Comparison of ENCODE assay signal across 8 cellular contexts in the genomic region with DNA sequence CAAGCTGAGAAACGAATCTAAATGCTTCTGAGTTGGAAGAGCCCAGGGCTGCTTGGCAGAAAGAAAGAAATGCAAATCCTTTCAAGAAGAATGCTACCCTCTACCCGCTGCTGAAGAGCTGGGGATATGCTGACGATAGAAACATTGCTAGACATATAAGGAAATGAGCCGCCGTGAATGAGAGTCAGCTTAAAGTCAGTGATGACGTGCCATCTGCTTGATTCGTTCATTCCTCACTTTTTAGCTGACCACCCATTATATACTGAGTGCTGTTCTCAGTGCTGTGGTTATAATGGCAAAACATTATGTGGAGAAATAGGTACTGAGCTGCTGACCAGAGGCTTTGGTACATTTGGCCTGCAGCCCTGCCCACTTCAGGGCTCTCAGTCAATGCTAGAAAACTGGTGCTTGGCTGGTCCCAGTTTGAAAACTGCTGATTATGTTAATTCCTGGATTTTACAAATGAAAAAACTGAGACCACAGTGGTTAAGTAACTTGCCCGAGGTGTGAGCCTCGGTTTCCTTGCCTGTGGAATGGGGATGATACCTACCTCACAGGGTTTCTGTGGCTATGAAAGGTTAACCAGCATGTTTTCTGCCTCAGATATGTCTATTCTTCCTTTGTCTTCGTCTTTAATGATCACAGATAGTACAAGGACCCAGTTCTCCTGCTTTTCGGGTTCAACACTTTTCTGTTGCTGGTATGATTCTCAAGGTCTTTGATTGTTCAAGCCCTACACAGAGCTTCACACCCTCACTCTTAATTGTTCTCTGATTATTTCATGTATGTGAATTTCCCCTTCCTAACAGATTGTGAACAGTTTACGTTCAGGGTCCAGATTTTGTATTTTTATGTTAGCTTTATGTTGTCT. TPM values are rescaled to one million over a fixed set of nuclear protein-coding genes. Genes with fewer than 3 reads are reported as not detected.
A peak's percentile ranks its signal among the peaks of the same experiment; 100 is the strongest.
DNase-seq lines count a peak whose midpoint lies in the region; ATAC-seq and TF ChIP-seq lines count a peak whose summit lies in the region.

No MANE protein-coding gene starts in this region.

- no peak overlapping the region for H2BK5ac ChIP-seq in neuronal stem cell (ENCODE audit: low read length)

- no peak overlapping the region for H3K18ac ChIP-seq in neuronal stem cell (ENCODE audit: low read length)

- H2AFZ ChIP-seq in fibroblast of lung (ENCODE audit: low read length): peak overlapping the region; percentile 36
- H2AFZ ChIP-seq in neuronal stem cell (ENCODE audit: low read length): no peak overlapping the region

- H3K4me1 ChIP-seq in fibroblast of lung (ENCODE audit: control insufficient read depth, extremely low read depth, insufficient read depth, low read length): peaks cover 15% of the 10 kb centered on the region
- H3K4me1 ChIP-seq in neuronal stem cell (ENCODE audit: control insufficient read depth in 2 of 2, insufficient read depth in 1 of 2, low read depth in 1 of 2, low read length in 2 of 2): peaks cover 5 to 9% of the 10 kb centered on the region in 2 donors

- no peak overlapping the region for H2BK120ac ChIP-seq in neuronal stem cell (ENCODE audit: low read depth, low read length)

- no peak overlapping the region for H4K8ac ChIP-seq in neuronal stem cell (ENCODE audit: low read depth, low read length)

- no peak overlapping the region for H3K23ac ChIP-seq in neuronal stem cell (ENCODE audit: low read depth, low read length, poor library complexity)

- no CpG with 5 or more reads among the region's 12 CpGs for WGBS in neuronal stem cell (ENCODE audit: extremely low coverage in 2 of 2, insufficient read length in 2 of 2, insufficient replicate concordance in 1 of 2), 2 donors

- H3K27me3 ChIP-seq in fibroblast of lung (ENCODE audit: control insufficient read depth, insufficient read depth, low read length) (no peaks in the 10 kb centered on the region), neuronal stem cell (ENCODE audit: control insufficient read depth in 3 of 3, insufficient read depth in 3 of 3, low read depth in 1 of 3, low read length in 3 of 3) (no peaks in the 10 kb centered on the region)

- H3K36me3 ChIP-seq in SK-N-MC (ENCODE audit: insufficient read depth, low read length): no peaks in the 10 kb centered on the region
- no peaks in the 10 kb centered on the region for H3K36me3 ChIP-seq in fibroblast of lung (ENCODE audit: control insufficient read depth, insufficient read depth, low read length)
- H3K36me3 ChIP-seq in neuronal stem cell (replicated peaks in 1 of 2; ENCODE audit: control insufficient read depth in 2 of 2, insufficient read depth in 2 of 2, low read length in 2 of 2): peaks cover 0 to 20% of the 10 kb centered on the region in 2 donors

- no peak for TF ChIP-seq CTCF in fibroblast of lung (conservative IDR thresholded peaks at IDR 0.05 in 1 of 2, IDR thresholded peaks at IDR 0.05 in 1 of 2; ENCODE audit: low read depth in 1 of 2, low read length in 2 of 2)

- H4K91ac ChIP-seq in neuronal stem cell (ENCODE audit: low read depth, low read length, poor library complexity): no peak overlapping the region

- no peak overlapping the region for H3K4ac ChIP-seq in neuronal stem cell (ENCODE audit: low read length)

- H3K79me1 ChIP-seq in neuronal stem cell (ENCODE audit: low read depth, low read length): no peaks in the 10 kb centered on the region

- peak overlapping the region; percentile 76 for H3K4me2 ChIP-seq in fibroblast of lung (ENCODE audit: extremely low read depth, insufficient read depth, low read length)
- H3K4me2 ChIP-seq in neuronal stem cell (ENCODE audit: insufficient read depth, low read length, poor library complexity, severe bottlenecking): no peak overlapping the region

- H2BK12ac ChIP-seq in neuronal stem cell (ENCODE audit: low read length): no peak overlapping the region

- peak overlapping the region; percentile 94 for H3K27ac ChIP-seq in SK-N-MC
- peak overlapping the region; percentile 57 for H3K27ac ChIP-seq in fibroblast of lung (ENCODE audit: insufficient read depth, low read length)
- H3K27ac ChIP-seq in neuronal stem cell (replicated peaks; ENCODE audit: low read length): peak overlapping the region; percentile 44

- no peak overlapping the region for H2BK15ac ChIP-seq in neuronal stem cell (ENCODE audit: low read length)

- no peaks in the 10 kb centered on the region for H4K20me1 ChIP-seq in fibroblast of lung (ENCODE audit: control insufficient read depth, extremely low read depth, insufficient read depth, low read length)

- ATAC-seq in GM18867 (IDR thresholded peaks at IDR 0.05; ENCODE audit: unreplicated experiment) (no peak), GM18873 (IDR thresholded peaks at IDR 0.05; ENCODE audit: low FRiP score, unreplicated experiment) (no peak), GM19035 (IDR thresholded peaks at IDR 0.05; ENCODE audit: unreplicated experiment) (no peak)

- no peaks in the 10 kb centered on the region for H3K9me3 ChIP-seq in SK-N-MC (ENCODE audit: low read depth, low read length)
- no peaks in the 10 kb centered on the region for H3K9me3 ChIP-seq in fibroblast of lung (ENCODE audit: control insufficient read depth, insufficient read depth, low read depth, low read length)
- H3K9me3 ChIP-seq in neuronal stem cell (replicated peaks in 1 of 2; ENCODE audit: control insufficient read depth in 2 of 2, insufficient read depth in 1 of 2, low read depth in 1 of 2, low read length in 2 of 2): no peaks in the 10 kb centered on the region

- H2AK5ac ChIP-seq in neuronal stem cell (ENCODE audit: low read depth, low read length): no peak overlapping the region

- H3K4me3 ChIP-seq in SK-N-MC (peak overlapping the region; percentile 55), fibroblast of lung (replicated peaks in 1 of 4; ENCODE audit: control extremely low read depth in 1 of 4, insufficient read depth in 1 of 4, low read depth in 3 of 4, low read length in 4 of 4) (peak overlapping the region in 3 of 4 experiments; percentile 5 to 36 (median 17)), neuronal stem cell (ENCODE audit: low read length in 2 of 2) (no peak overlapping the region)

- DNase-seq in ELF-1 (ENCODE audit: low read depth, low spot score): peak; percentile 41
- peak; percentile 39 for DNase-seq in SK-N-MC (ENCODE audit: low read depth, low spot score)
- DNase-seq in fibroblast of lung (ENCODE audit: low read depth in 2 of 2): peak; percentile 96 to 97
- peak; percentile 15 for DNase-seq in neuronal stem cell (ENCODE audit: low spot score)
- DNase-seq in stimulated activated CD4-positive, alpha-beta T cell treated with anti-CD3 and anti-CD28 coated beads, Interleukin-2, amount 100 ng/mL, for 48 hours: no peak

- no peak overlapping the region for H3K14ac ChIP-seq in neuronal stem cell (ENCODE audit: low read length)

- H3K79me2 ChIP-seq in fibroblast of lung (ENCODE audit: control insufficient read depth, insufficient read depth, low read length): no peaks in the 10 kb centered on the region

- H3K9ac ChIP-seq in SK-N-MC (ENCODE audit: insufficient read length) (peak overlapping the region; percentile 54), fibroblast of lung (ENCODE audit: insufficient read depth, low read length) (no peak overlapping the region), neuronal stem cell (ENCODE audit: low read depth, low read length, poor library complexity) (no peak overlapping the region)

RNA-seq across cellular contexts. Expression of a gene that starts 27.7 kb away (rescaled TPM):
- total RNA-seq in fibroblast of lung: 88.2 and 118 TPM in 2 replicates
- polyA plus RNA-seq in fibroblast of lung: 16.7 and 16.8 TPM in 2 replicates
- 4.2 and 7.6 TPM in 2 replicates for polyA plus RNA-seq in fibroblast of lung (2012)
- polyA minus RNA-seq in fibroblast of lung (ENCODE audit: low replicate concordance): 86.0 and 114 TPM in 2 replicates
- polyA plus RNA-seq in neuronal stem cell (2013, experiment 1 of 2): 14.3 TPM
- 16.3 TPM for polyA plus RNA-seq in neuronal stem cell (2013, experiment 2 of 2)

Comparison
In these comparisons a context has a peak if more than half of its experiments do, and no peak if none do; other contexts are left out.
1. DNase-seq: peak in ELF-1 (single experiment), SK-N-MC (single experiment), fibroblast of lung (2 of 2) and neuronal stem cell (single experiment); none in stimulated activated CD4-positive, alpha-beta T cell treated with anti-CD3 and anti-CD28 coated beads, Interleukin-2, amount 100 ng/mL, for 48 hours (0 of 2).
2. H3K27ac ChIP-seq: peak in every context shown above with its lines; median percentile 94 in SK-N-MC; 57 in fibroblast of lung; 44 in neuronal stem cell.
3. H3K4me3 ChIP-seq: peak in SK-N-MC (single experiment) and fibroblast of lung (3 of 4); none in neuronal stem cell (0 of 2).